6 cellular contexts compared by ENCODE assay signal in genomic region chr7:43969586-43969985, GRCh38. TPM values are rescaled to one million over a fixed set of nuclear protein-coding genes. Genes with fewer than 3 reads are reported as not detected.
"Had no signal": no experiment of that assay in that cellular context is flagged by ENCODE, and none has a peak within 500 bp of the region (broad histone marks: within the 10 kb centered on the region; RNA-seq: fewer than 3 reads in every experiment).

No MANE protein-coding gene starts in this region.

RNA-seq across cellular contexts. Expression of gene SPDYE1, which starts 28.1 kb away (rescaled TPM):
- total RNA-seq: GM23248, GM23338, H1, H4, H7, H9 had no signal
